In genomic region chr5:178304016-178304415, GRCh38 we compare ENCODE assay signal across 16 cellular contexts.
DNase-seq lines count a peak whose midpoint lies in the region; ATAC-seq and TF ChIP-seq lines count a peak whose summit lies in the region.
"Had no signal": no experiment of that assay in that cellular context is flagged by ENCODE, and none has a peak within 500 bp of the region (broad histone marks: within the 10 kb centered on the region; RNA-seq: fewer than 3 reads in every experiment).

No MANE protein-coding gene starts in this region.

- ATAC-seq in left lung = no peak

- H3K27me3 ChIP-seq in left lung (peaks cover 0 to 5% of the 10 kb centered on the region in 2 donors), suprapubic skin (peaks cover 6% of the 10 kb centered on the region), ascending aorta (no peaks in the 10 kb centered on the region)

- 90% methylated on average over 12 of the region's 12 CpGs for WGBS in suprapubic skin

- intact Hi-C loops in left lung (cut with DNase I) = no loop called here
- intact Hi-C loops in ascending aorta (cut with DNase I) = no loop called here

- DNase-seq in activated effector memory CD4-positive, alpha-beta T cell treated with anti-CD3 and anti-CD28 coated beads, Interleukin-2, amount 50 U/mL, for 16 hours = peak; percentile 37
- no peak for DNase-seq in activated effector memory CD4-positive, alpha-beta T cell treated with Interleukin-2 at 50 U/mL for 16 hours
- DNase-seq in left lung (peak; percentile 10 to 35), suprapubic skin (ENCODE audit: low spot score in 2 of 2) (peak; percentile 25 to 31), GM19240 (ENCODE audit: insufficient read length, low spot score) (no peak), NCI-H2227 (lab: John Stamatoyannopoulos, UW; ENCODE audit: unreplicated experiment) (no peak), ascending aorta (ENCODE audit: low spot score in 2 of 2) (no peak)
- DNase-seq: AML-193, DMS79, MV-4-11, NCI-H1694 treated with DMSO at 0.1 percent for 48 hours, NCI-H510A, NCI-H774 had no signal

- CTCF ChIA-PET in HEK293 (lab: Yijun Ruan, JAX) = interaction anchor here (0.7 kb wide), 1 partner anchor 10 kb away, joined by 3 read pairs; no protein-coding TSS in a partner anchor

- no peak for TF ChIP-seq EP300 in suprapubic skin (IDR thresholded peaks at IDR 0.05)

- H3K27ac ChIP-seq in HEK293 (ENCODE audit: extremely low read depth, low read depth, low read length) (no peak overlapping the region), left lung (no peak overlapping the region), suprapubic skin (no peak overlapping the region), ascending aorta (no peak overlapping the region)
- H3K27ac ChIP-seq: 22Rv1, KMS-11 had no signal

- POLR2A ChIA-PET in HEK293 (lab: Yijun Ruan, JAX) = interaction anchor here (0.7 kb wide), 1 partner anchor 57 kb away, joined by 7 read pairs; no protein-coding TSS in a partner anchor

- H3K36me3 ChIP-seq in HEK293 (ENCODE audit: control insufficient read depth in 2 of 2, insufficient read depth in 1 of 2, low read length in 2 of 2) (no peaks in the 10 kb centered on the region), left lung (no peaks in the 10 kb centered on the region), suprapubic skin (no peaks in the 10 kb centered on the region), ascending aorta (no peaks in the 10 kb centered on the region)

- no peaks in the 10 kb centered on the region for H3K4me1 ChIP-seq in HEK293 (ENCODE audit: control insufficient read depth, insufficient read depth, low read length)
- no peaks in the 10 kb centered on the region for H3K4me1 ChIP-seq in left lung
- H3K4me1 ChIP-seq in suprapubic skin = peaks cover 3% of the 10 kb centered on the region
- no peaks in the 10 kb centered on the region for H3K4me1 ChIP-seq in ascending aorta

- TF ChIP-seq CTCF in HEK293 (tag by site-specific recombination; IDR thresholded peaks at IDR 0.05) (no peak), left lung (IDR thresholded peaks at IDR 0.05) (no peak), suprapubic skin (IDR thresholded peaks at IDR 0.05) (no peak), ascending aorta (IDR thresholded peaks at IDR 0.05) (no peak)

- H3K9me3 ChIP-seq in HEK293 (ENCODE audit: control insufficient read depth, insufficient read depth, low read depth, low read length) = no peaks in the 10 kb centered on the region
- H3K9me3 ChIP-seq in left lung = no peaks in the 10 kb centered on the region
- no peaks in the 10 kb centered on the region for H3K9me3 ChIP-seq in suprapubic skin
- H3K9me3 ChIP-seq in ascending aorta = no peaks in the 10 kb centered on the region

- TF ChIP-seq POLR2A in suprapubic skin (IDR thresholded peaks at IDR 0.05) = no peak

- H3K4me3 ChIP-seq in HEK293 (ENCODE audit: low read depth, low read length) (no peak overlapping the region), left lung (no peak overlapping the region), suprapubic skin (no peak overlapping the region), ascending aorta (no peak overlapping the region)

TF ChIP-seq in HEK293, 187 proteins besides CTCF, POLR2A, EP300 and RAD21:
- TF ChIP-seq SP7 (tag by site-specific recombination; IDR thresholded peaks at IDR 0.05) = no peak
- peak; percentile 41; the same call in 1 of the 2 replicates for TF ChIP-seq ZIC2 (tag by site-specific recombination; IDR thresholded peaks at IDR 0.05)
- TF ChIP-seq GLI4 (tag by site-specific recombination; IDR thresholded peaks at IDR 0.05) = no peak

Comparison
In these comparisons a context has a peak if more than half of its experiments do, and no peak if none do; other contexts are left out.
1. DNase-seq: peak in activated effector memory CD4-positive, alpha-beta T cell treated with anti-CD3 and anti-CD28 coated beads, Interleukin-2, amount 50 U/mL, for 16 hours (single experiment), left lung (2 of 2) and suprapubic skin (2 of 2); none in activated effector memory CD4-positive, alpha-beta T cell treated with Interleukin-2 at 50 U/mL for 16 hours (single experiment), GM19240 (single experiment), NCI-H2227 (single experiment) and ascending aorta (0 of 2).